ENCODE assay signal across 1 cellular context in the genomic region with DNA sequence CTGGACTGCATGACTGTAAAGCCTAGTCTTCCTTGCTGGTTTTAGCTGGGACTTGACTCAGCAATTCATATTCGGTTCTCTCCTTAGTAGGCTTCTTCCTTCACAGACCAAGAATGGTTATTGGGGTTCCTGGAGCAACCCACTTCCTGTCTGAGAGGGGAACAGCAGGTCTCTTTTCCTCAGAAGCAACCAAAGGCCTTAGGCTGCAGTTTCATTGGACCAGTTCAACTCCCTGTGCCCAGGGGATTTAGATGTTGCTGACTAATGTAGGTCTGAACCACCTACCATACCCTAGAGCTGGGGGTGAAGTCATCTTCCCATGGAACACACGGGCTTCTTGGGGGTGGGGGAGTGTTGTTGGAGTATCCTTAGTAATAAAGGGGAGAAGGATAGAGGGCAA.
TF ChIP-seq lines count a peak whose summit lies in the region.

No MANE protein-coding gene starts in this region.

TF ChIP-seq in GM23338, 12 proteins besides CTCF, POLR2A, EP300 and RAD21 (continued from another document):
- TF ChIP-seq REST (IDR thresholded peaks at IDR 0.05; ENCODE audit: unreplicated experiment) (no peak), ZNF114 (CRISPR knock-in tag; IDR thresholded peaks at IDR 0.05) (no peak), EZH2phosphoT487 (IDR thresholded peaks at IDR 0.05; ENCODE audit: unreplicated experiment) (no peak), ZNF331 (CRISPR knock-in tag; IDR thresholded peaks at IDR 0.05; ENCODE audit: low read depth) (no peak)
